ENCODE assay signal across 14 cellular contexts in the genomic region with DNA sequence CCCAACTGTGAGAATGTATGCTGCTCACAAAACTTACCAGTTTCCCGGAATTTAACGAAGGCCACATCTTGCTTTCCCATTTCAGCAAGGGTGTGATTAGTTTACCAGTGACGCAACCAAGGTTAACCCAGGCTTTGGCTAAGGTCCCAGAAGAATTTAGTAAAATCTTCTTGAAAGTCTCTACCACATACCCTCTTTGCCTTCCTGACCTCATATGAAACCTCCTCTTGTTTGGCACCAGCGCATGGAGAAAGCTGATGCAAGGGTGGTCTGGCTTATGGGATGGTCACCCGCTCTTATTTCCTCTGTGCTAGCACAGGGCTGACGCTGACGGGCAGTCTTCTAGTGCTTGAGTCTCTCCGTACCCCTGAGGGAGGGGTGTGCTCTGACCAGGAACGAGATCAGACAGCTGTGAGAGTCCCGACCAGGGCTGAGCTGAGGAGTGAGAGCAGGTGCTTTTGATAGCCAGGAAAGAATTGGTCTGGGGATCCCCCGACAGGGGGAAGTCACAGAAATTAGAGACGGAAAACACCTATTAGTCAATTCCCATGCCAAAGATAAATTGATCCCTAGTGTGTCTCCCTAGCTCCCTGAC.
"Had no signal": no experiment of that assay in that cellular context is flagged by ENCODE, and none has a peak within 500 bp of the region (broad histone marks: within the 10 kb centered on the region; RNA-seq: fewer than 3 reads in every experiment).

No MANE protein-coding gene starts in this region.

- H3K27ac ChIP-seq: pancreas, tibial artery had no signal

- H3K9me3 ChIP-seq: pancreas, tibial artery had no signal

- H3K27me3 ChIP-seq: pancreas, tibial artery had no signal

- ATAC-seq: effector memory CD8-positive, alpha-beta T cell; pancreas; stimulated activated naive B cell treated with anti-CD40 and anti-IgM and Interleukin-4, amounts not matched to agents 10 μg/mL and 1 μg/mL and 100 μg/mL, for 72 hours had no signal

- H3K4me3 ChIP-seq: pancreas, tibial artery had no signal

- H3K36me3 ChIP-seq: pancreas, tibial artery had no signal

- DNase-seq: activated CD4-positive, alpha-beta T cell treated with anti-CD3 and anti-CD28 coated beads, Interleukin-2, amount 10 ng/mL, durations not matched to agents 24 days and 14 days; activated CD4-positive, CD25-positive, alpha-beta regulatory T cell; activated CD8-positive, alpha-beta memory T cell treated with anti-CD3 and anti-CD28 coated beads, Interleukin-2, amount 50 U/mL, for 48 hours; activated gamma-delta T cell treated with Interleukin-2 at 50 U/mL for 16 hours; anterior cingulate cortex; dermis blood vessel endothelial cell; effector memory CD8-positive, alpha-beta T cell; kidney glomerular epithelial cell; naive B cell; pancreas; stimulated activated CD4-positive, alpha-beta T cell treated with anti-CD3 and anti-CD28 coated beads, Interleukin-2, amount 100 ng/mL, for 48 hours; stimulated activated naive B cell treated with anti-CD40 and anti-IgM and Interleukin-4, amounts not matched to agents 10 μg/mL and 1 μg/mL and 100 μg/mL, for 72 hours; SW 1271; tibial artery had no signal

- H3K4me1 ChIP-seq: pancreas, tibial artery had no signal
